18 cellular contexts compared by ENCODE assay signal in genomic region chr6:4426916-4427315, GRCh38.
DNase-seq lines count a peak whose midpoint lies in the region; TF ChIP-seq lines count a peak whose summit lies in the region.
"Had no signal": no experiment of that assay in that cellular context is flagged by ENCODE, and none has a peak within 500 bp of the region (broad histone marks: within the 10 kb centered on the region; RNA-seq: fewer than 3 reads in every experiment).

No MANE protein-coding gene starts in this region.

- no peaks in the 10 kb centered on the region for H3K79me2 ChIP-seq in neural progenitor cell (ENCODE audit: low read depth)

- WGBS in esophagus muscularis mucosa, result 89% methylated on average over 5 of the region's 5 CpGs

- peaks cover 6% of the 10 kb centered on the region for H3F3A ChIP-seq in neural progenitor cell (ENCODE audit: low read depth)

- peaks cover 9% of the 10 kb centered on the region for H3K27me3 Mint-ChIP-seq in neural progenitor cell (ENCODE audit: insufficient read depth, low read depth)
- H3K27me3 Mint-ChIP-seq: B cell had no signal

- H3K4me3 Mint-ChIP-seq in neural progenitor cell, result no peak overlapping the region
- H3K4me3 Mint-ChIP-seq: B cell; CD8-positive, alpha-beta T cell had no signal

- no peaks in the 10 kb centered on the region for H3K36me3 Mint-ChIP-seq in neural progenitor cell
- H3K36me3 Mint-ChIP-seq: CD8-positive, alpha-beta T cell had no signal

- TF ChIP-seq CTCF in esophagus muscularis mucosa (IDR thresholded peaks at IDR 0.05) (no peak), neural progenitor cell (IDR thresholded peaks at IDR 0.05) (no peak)

- H2AFZ ChIP-seq in neural progenitor cell (replicated peaks), result no peak overlapping the region
- H2AFZ ChIP-seq: GM23248 had no signal

- TF ChIP-seq POLR2A in esophagus muscularis mucosa (IDR thresholded peaks at IDR 0.05; ENCODE audit: low read depth), result no peak

- no peak overlapping the region for H3K9ac ChIP-seq in neural progenitor cell
- H3K9ac ChIP-seq: BLaER1 treated with 17β-estradiol and CSF1 and Interleukin-3, amounts not matched to agents 10 nM and 100 nM; GM23248 had no signal

- no peaks in the 10 kb centered on the region for H3K27me3 ChIP-seq in H7 (ENCODE audit: control insufficient read depth, insufficient read depth, low read length)
- no peaks in the 10 kb centered on the region for H3K27me3 ChIP-seq in esophagus muscularis mucosa
- no peaks in the 10 kb centered on the region for H3K27me3 ChIP-seq in neural progenitor cell
- H3K27me3 ChIP-seq: BLaER1 treated with 17β-estradiol and CSF1 and Interleukin-3, amounts not matched to agents 10 nM and 100 nM had no signal

- peak; percentile 38 for DNase-seq in H7
- peak; percentile 77 for DNase-seq in NCI-H526 treated with DMSO at 0.1 percent for 48 hours (lab: John Stamatoyannopoulos, UW)
- peak; percentile 55 for DNase-seq in esophagus muscularis mucosa (ENCODE audit: extremely low spot score)
- DNase-seq in neural progenitor cell (ENCODE audit: low spot score), result peak; percentile 41
- DNase-seq in hippocampal formation (lab: John Stamatoyannopoulos, UW), result no peak
- DNase-seq in globus pallidus (ENCODE audit: low spot score), result no peak
- DNase-seq in activated CD4-positive, alpha-beta T cell treated with anti-CD3 and anti-CD28 coated beads for 4 hours, result no peak
- DNase-seq in LoVo (ENCODE audit: low spot score), result no peak
- DNase-seq: Calu3; CD8-positive, alpha-beta T cell; DMS79 treated with DMSO at 0.1 percent for 48 hours; GM23248; KBM-7 had no signal

- no peaks in the 10 kb centered on the region for H4K20me1 ChIP-seq in neural progenitor cell (ENCODE audit: low read depth)
- H4K20me1 ChIP-seq: BLaER1 treated with 17β-estradiol and CSF1 and Interleukin-3, amounts not matched to agents 10 nM and 100 nM had no signal

- H3K4me2 ChIP-seq in neural progenitor cell, result no peak overlapping the region
- H3K4me2 ChIP-seq: BLaER1 treated with 17β-estradiol and CSF1 and Interleukin-3, amounts not matched to agents 10 nM and 100 nM had no signal

- peaks cover 3% of the 10 kb centered on the region for H3K4me1 Mint-ChIP-seq in neural progenitor cell

- no peaks in the 10 kb centered on the region for H3K4me1 ChIP-seq in esophagus muscularis mucosa
- H3K4me1 ChIP-seq in neural progenitor cell, result peaks cover 3% of the 10 kb centered on the region
- H3K4me1 ChIP-seq: BLaER1 treated with 17β-estradiol and CSF1 and Interleukin-3, amounts not matched to agents 10 nM and 100 nM; HAP-1 had no signal

- peaks cover 11% of the 10 kb centered on the region for H3K9me3 Mint-ChIP-seq in neural progenitor cell

- intact Hi-C loops in esophagus muscularis mucosa (cut with DNase I), result no loop called here

- no peak overlapping the region for H3K27ac Mint-ChIP-seq in neural progenitor cell
- H3K27ac Mint-ChIP-seq: B cell; CD8-positive, alpha-beta T cell had no signal

- H3K4me3 ChIP-seq in H7 (ENCODE audit: insufficient read depth, low read depth, low read length), result no peak overlapping the region
- H3K4me3 ChIP-seq in esophagus muscularis mucosa, result no peak overlapping the region
- no peak overlapping the region for H3K4me3 ChIP-seq in neural progenitor cell
- H3K4me3 ChIP-seq: BLaER1 treated with 17β-estradiol and CSF1 and Interleukin-3, amounts not matched to agents 10 nM and 100 nM; GM12878; GM23248; HAP-1 had no signal

- H3K9me3 ChIP-seq in esophagus muscularis mucosa (peaks cover 0 to 16% (median 4%) of the 10 kb centered on the region in 4 donors), neural progenitor cell (ENCODE audit: low read depth) (no peaks in the 10 kb centered on the region)
- H3K9me3 ChIP-seq: HAP-1 had no signal

- H3K27ac ChIP-seq in esophagus muscularis mucosa (replicated peaks in 1 of 4) (no peak overlapping the region), neural progenitor cell (no peak overlapping the region)
- H3K27ac ChIP-seq: BLaER1 treated with 17β-estradiol and CSF1 and Interleukin-3, amounts not matched to agents 10 nM and 100 nM; GM23248; HL-60 had no signal

- TF ChIP-seq EP300 in esophagus muscularis mucosa (IDR thresholded peaks at IDR 0.05), result no peak

- no peaks in the 10 kb centered on the region for H3K36me3 ChIP-seq in H7 (replicated peaks; ENCODE audit: control insufficient read depth, insufficient read depth, low read length)
- no peaks in the 10 kb centered on the region for H3K36me3 ChIP-seq in esophagus muscularis mucosa
- no peaks in the 10 kb centered on the region for H3K36me3 ChIP-seq in neural progenitor cell
- H3K36me3 ChIP-seq: BLaER1 treated with 17β-estradiol and CSF1 and Interleukin-3, amounts not matched to agents 10 nM and 100 nM; HAP-1 had no signal

Comparison
In these comparisons a context has a peak if more than half of its experiments do, and no peak if none do; other contexts are left out.
1. DNase-seq: peak in H7 (single experiment), NCI-H526 treated with DMSO at 0.1 percent for 48 hours (single experiment), esophagus muscularis mucosa (single experiment) and neural progenitor cell (single experiment); none in hippocampal formation (0 of 2), globus pallidus (single experiment), activated CD4-positive, alpha-beta T cell treated with anti-CD3 and anti-CD28 coated beads for 4 hours (0 of 2) and LoVo (single experiment).